Comparison of ENCODE assay signal across 1 cellular context in the genomic region with DNA sequence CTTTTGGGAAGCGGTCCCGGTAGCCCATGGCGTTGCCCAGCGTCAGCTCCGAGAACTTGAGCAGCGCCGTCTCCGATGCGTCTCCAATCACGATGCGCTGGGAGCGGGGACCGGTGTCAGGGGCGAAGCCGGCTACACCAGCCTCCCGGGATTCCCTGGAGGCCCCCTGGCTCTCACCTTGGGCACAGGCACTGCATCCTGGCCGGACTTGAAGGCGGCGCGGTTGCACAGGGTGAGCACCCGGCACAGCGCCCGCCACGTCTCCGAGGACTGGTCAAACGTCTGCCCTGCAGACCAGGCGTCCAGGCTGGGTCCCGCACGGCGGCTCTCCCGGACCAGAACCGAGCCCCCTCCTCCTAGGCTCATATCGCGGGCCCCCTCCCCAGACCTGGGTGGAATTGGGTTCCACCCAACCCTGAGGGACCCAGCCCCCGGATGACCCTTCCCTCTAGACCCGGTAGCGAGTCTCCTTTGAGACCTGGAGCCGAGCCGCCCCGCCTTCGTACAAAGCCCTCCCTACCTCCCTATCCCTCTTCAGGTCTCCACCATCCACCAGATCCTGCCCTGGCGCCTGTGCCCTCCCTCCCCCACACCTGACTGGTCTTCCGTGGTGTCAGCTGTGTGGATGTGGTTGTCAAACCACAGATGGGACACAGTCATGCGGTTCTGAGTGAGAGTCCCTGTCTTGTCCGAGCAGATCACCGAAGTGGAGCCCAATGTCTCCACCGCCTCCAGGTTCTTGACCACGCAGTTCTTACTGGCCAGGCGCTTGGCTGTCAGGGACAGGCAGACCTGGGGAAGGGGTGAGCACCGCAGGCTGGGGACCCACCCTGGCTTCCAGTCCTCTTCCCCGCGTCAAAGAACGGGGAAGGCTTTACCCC.
TF ChIP-seq lines count a peak whose summit lies in the region.

No MANE protein-coding gene starts in this region.

TF ChIP-seq in H1, 55 proteins besides CTCF, POLR2A, EP300 and RAD21:
- TF ChIP-seq, protein P1, sequence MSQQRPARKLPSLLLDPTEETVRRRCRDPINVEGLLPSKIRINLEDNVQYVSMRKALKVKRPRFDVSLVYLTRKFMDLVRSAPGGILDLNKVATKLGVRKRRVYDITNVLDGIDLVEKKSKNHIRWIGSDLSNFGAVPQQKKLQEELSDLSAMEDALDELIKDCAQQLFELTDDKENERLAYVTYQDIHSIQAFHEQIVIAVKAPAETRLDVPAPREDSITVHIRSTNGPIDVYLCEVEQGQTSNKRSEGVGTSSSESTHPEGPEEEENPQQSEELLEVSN (IDR thresholded peaks at IDR 0.05): peak; percentile 52; the same call in 1 of the 2 replicates
- TF ChIP-seq SIN3A (conservative IDR thresholded peaks at IDR 0.05 in 1 of 2, IDR thresholded peaks at IDR 0.05 in 1 of 2; ENCODE audit: low read depth in 1 of 2, low read length in 2 of 2): 0 out of 4 replicates have a peak, but pooled peaks of 1 of the 2 experiments have one; percentile 15
- no peak for TF ChIP-seq EZH2 (IDR thresholded peaks at IDR 0.05; ENCODE audit: low read depth, low read length, severe bottlenecking)
- no peak; the same call in 1 of the 2 replicates for TF ChIP-seq CREB1 (IDR thresholded peaks at IDR 0.05)
- no peak for TF ChIP-seq RXRA (IDR thresholded peaks at IDR 0.05; ENCODE audit: insufficient read depth, low read depth, low read length)
- TF ChIP-seq SP2 (IDR thresholded peaks at IDR 0.05; ENCODE audit: low read length): no peak
- TF ChIP-seq YY1 (IDR thresholded peaks at IDR 0.05; ENCODE audit: low read depth, low read length): no peak
- no peak for TF ChIP-seq CBX5 (IDR thresholded peaks at IDR 0.05; ENCODE audit: low read depth, low read length)
- no peak for TF ChIP-seq BACH1 (IDR thresholded peaks at IDR 0.05; ENCODE audit: low read length)
- no peak for TF ChIP-seq ATF2 (IDR thresholded peaks at IDR 0.05; ENCODE audit: low read length)
- TF ChIP-seq BCL11A (IDR thresholded peaks at IDR 0.05; ENCODE audit: low read depth in 2 of 2, low read length in 2 of 2): no peak
- no peak for TF ChIP-seq SUZ12 (IDR thresholded peaks at IDR 0.05; ENCODE audit: low read length)
- no peak for TF ChIP-seq SIX5 (IDR thresholded peaks at IDR 0.05; ENCODE audit: low read depth, low read length)
- no peak for TF ChIP-seq SAP30 (IDR thresholded peaks at IDR 0.05; ENCODE audit: insufficient read depth, insufficient replicate concordance, low read length)
- no peak for TF ChIP-seq RFX5 (IDR thresholded peaks at IDR 0.05; ENCODE audit: borderline replicate concordance, low read depth, low read length)
- TF ChIP-seq GABPA (IDR thresholded peaks at IDR 0.05; ENCODE audit: borderline replicate concordance, insufficient read depth, low read length): no peak
